Comparison of ENCODE assay signal across 22 cellular contexts in genomic region chr19:47561440-47562045, GRCh38. TPM values are rescaled to one million over a fixed set of nuclear protein-coding genes. Genes with fewer than 3 reads are reported as not detected.
DNase-seq lines count a peak whose midpoint lies in the region; ATAC-seq, FAIRE-seq and TF ChIP-seq lines count a peak whose summit lies in the region.
"Had no signal": no experiment of that assay in that cellular context is flagged by ENCODE, and none has a peak within 500 bp of the region (broad histone marks: within the 10 kb centered on the region; RNA-seq: fewer than 3 reads in every experiment).

No MANE protein-coding gene starts in this region.

- H3K4me3 ChIP-seq in PC-9 (no peak overlapping the region), mesenchymal stem cell (ENCODE audit: insufficient read depth in 1 of 2, low read depth in 1 of 2, low read length in 2 of 2) (no peak overlapping the region), H7 (ENCODE audit: insufficient read depth, low read depth, low read length) (no peak overlapping the region), small intestine (ENCODE audit: low read depth in 1 of 2, low read length in 2 of 2) (no peak overlapping the region), uterus (no peak overlapping the region)
- H3K4me3 ChIP-seq: Peyer's patch, SK-N-MC had no signal

- no peak for ATAC-seq in HG03378 (IDR thresholded peaks at IDR 0.05; ENCODE audit: unreplicated experiment)

- POLR2A ChIA-PET in PC-9 (lab: Charles Lee; ENCODE audit: unreplicated experiment) = interaction anchor here (0.6 to 0.7 kb wide), 5 partner anchors 38 to 218 kb away, joined by 3 to 6 read pairs (median 3); no protein-coding TSS in a partner anchor

- no peak overlapping the region for H3K14ac ChIP-seq in H9 (ENCODE audit: insufficient read depth, low read length)
- H3K14ac ChIP-seq in mesenchymal stem cell (ENCODE audit: low read length in 2 of 2) = no peak overlapping the region

- H3K36me3 ChIP-seq in PC-9 (ENCODE audit: low read depth) = no peaks in the 10 kb centered on the region
- no peaks in the 10 kb centered on the region for H3K36me3 ChIP-seq in mesenchymal stem cell (ENCODE audit: control insufficient read depth in 1 of 2, insufficient read depth in 2 of 2, low read depth in 1 of 2, low read length in 2 of 2)
- H3K36me3 ChIP-seq in H7 (replicated peaks; ENCODE audit: control insufficient read depth, insufficient read depth, low read length) = no peaks in the 10 kb centered on the region
- H3K36me3 ChIP-seq in small intestine (ENCODE audit: control insufficient read depth in 2 of 2, insufficient read depth in 2 of 2, low read length in 2 of 2) = no peaks in the 10 kb centered on the region
- no peaks in the 10 kb centered on the region for H3K36me3 ChIP-seq in uterus
- H3K36me3 ChIP-seq: Peyer's patch had no signal

- H3K27me3 ChIP-seq in H9 (ENCODE audit: insufficient read depth, low read length) = no peaks in the 10 kb centered on the region
- H3K27me3 ChIP-seq in PC-9 (ENCODE audit: insufficient read depth, low read depth) = no peaks in the 10 kb centered on the region
- peaks cover 0 to 12% of the 10 kb centered on the region in 2 experiments for H3K27me3 ChIP-seq in mesenchymal stem cell (ENCODE audit: control insufficient read depth in 1 of 2, insufficient read depth in 1 of 2, low read length in 2 of 2)
- no peaks in the 10 kb centered on the region for H3K27me3 ChIP-seq in H7 (ENCODE audit: control insufficient read depth, insufficient read depth, low read length)
- no peaks in the 10 kb centered on the region for H3K27me3 ChIP-seq in small intestine (ENCODE audit: control insufficient read depth in 2 of 2, insufficient read depth in 2 of 2, low read length in 2 of 2)
- H3K27me3 ChIP-seq in uterus = no peaks in the 10 kb centered on the region
- H3K27me3 ChIP-seq: Peyer's patch had no signal

- no peak overlapping the region for H3K4me2 ChIP-seq in H9 (ENCODE audit: insufficient read depth, insufficient read length, low read length)
- H3K4me2 ChIP-seq in PC-9 = peak overlapping the region; percentile 49
- no peak overlapping the region for H3K4me2 ChIP-seq in mesenchymal stem cell (ENCODE audit: low read length, poor library complexity, severe bottlenecking)

- intact Hi-C loops in PC-9 (cut with micrococcal nuclease; ENCODE audit: unreplicated experiment) = no loop called here
- intact Hi-C loops in uterus (cut with DNase I; ENCODE audit: low total_unique reads) = no loop called here

- no TSS peak for BruUV-seq in PC-9 (replicated peaks; lab: Mats Ljungman, UMichigan)

- H2BK5ac ChIP-seq in H9 (ENCODE audit: insufficient read length, low read length) (no peak overlapping the region), mesenchymal stem cell (ENCODE audit: low read depth, low read length, poor library complexity, severe bottlenecking) (no peak overlapping the region)

- no peaks in the 10 kb centered on the region for H3K9me3 ChIP-seq in H9 (ENCODE audit: control insufficient read depth, low read depth, low read length)
- H3K9me3 ChIP-seq in PC-9 (ENCODE audit: insufficient read depth, low read depth) = no peaks in the 10 kb centered on the region
- no peaks in the 10 kb centered on the region for H3K9me3 ChIP-seq in mesenchymal stem cell (ENCODE audit: control insufficient read depth, low read length)
- H3K9me3 ChIP-seq in small intestine (ENCODE audit: control insufficient read depth, low read depth) = no peaks in the 10 kb centered on the region
- no peaks in the 10 kb centered on the region for H3K9me3 ChIP-seq in uterus
- H3K9me3 ChIP-seq: Peyer's patch had no signal

- no peak overlapping the region for H3T11ph ChIP-seq in H9 (ENCODE audit: low read length)

- no peak for TF ChIP-seq CTCF in 22Rv1 (IDR thresholded peaks at IDR 0.05)
- TF ChIP-seq CTCF in H9 (conservative IDR thresholded peaks at IDR 0.05) = no peak
- no peak for TF ChIP-seq CTCF in PC-9 (conservative IDR thresholded peaks at IDR 0.05)
- no peak for TF ChIP-seq CTCF in uterus (IDR thresholded peaks at IDR 0.05)

- no peaks in the 10 kb centered on the region for H3K9me2 ChIP-seq in PC-9 (ENCODE audit: insufficient read depth)

- no peak overlapping the region for H4K91ac ChIP-seq in H9 (ENCODE audit: insufficient read length, low read depth, low read length)
- no peak overlapping the region for H4K91ac ChIP-seq in mesenchymal stem cell (ENCODE audit: low read length)

- peaks cover 19% of the 10 kb centered on the region for H3F3A ChIP-seq in PC-9 (ENCODE audit: insufficient read depth, low read depth)

- H3K79me1 ChIP-seq in H9 (ENCODE audit: insufficient read depth, low read depth, low read length, poor library complexity, severe bottlenecking) (no peaks in the 10 kb centered on the region), mesenchymal stem cell (replicated peaks; ENCODE audit: low read length, poor library complexity, severe bottlenecking) (no peaks in the 10 kb centered on the region)

- no peak overlapping the region for H3K4ac ChIP-seq in H9 (ENCODE audit: low read depth, low read length)
- H3K4ac ChIP-seq in mesenchymal stem cell (ENCODE audit: low read depth in 1 of 2, low read length in 2 of 2) = no peak overlapping the region

- no peaks in the 10 kb centered on the region for H3K36me3 Mint-ChIP-seq in H9 (ENCODE audit: insufficient read depth in 1 of 3, low read depth in 3 of 3)

- H3K56ac ChIP-seq in H9 (ENCODE audit: insufficient read length, low read depth, low read length) = no peak overlapping the region

- H2AFZ ChIP-seq in H9 (ENCODE audit: low read length) (no peak overlapping the region), PC-9 (no peak overlapping the region), mesenchymal stem cell (ENCODE audit: low read depth, low read length) (no peak overlapping the region)

- CTCF ChIA-PET in PC-9 (lab: Charles Lee) = interaction anchor here (0.7 kb wide), 2 partner anchors 232 to 336 kb away, joined by 3 to 4 read pairs; no protein-coding TSS in a partner anchor

- H3K4me1 ChIP-seq in H9 (ENCODE audit: insufficient read depth, low read length) (0 out of 2 replicates have a peak, but pooled peaks cover 3% of the 10 kb centered on the region), PC-9 (replicated peaks; ENCODE audit: insufficient read depth) (peaks cover 21% of the 10 kb centered on the region), mesenchymal stem cell (ENCODE audit: control insufficient read depth, insufficient read depth, low read depth, low read length) (no peaks in the 10 kb centered on the region), small intestine (ENCODE audit: control insufficient read depth in 2 of 2, insufficient read depth in 1 of 2, low read depth in 1 of 2, low read length in 1 of 2) (peaks cover 0 to 3% of the 10 kb centered on the region in 2 donors), uterus (no peaks in the 10 kb centered on the region)

- no peaks in the 10 kb centered on the region for H3K9me3 Mint-ChIP-seq in H9

- no peaks in the 10 kb centered on the region for H3K27me3 Mint-ChIP-seq in H9 (ENCODE audit: low read depth)

- no peak overlapping the region for H2BK12ac ChIP-seq in H9 (ENCODE audit: insufficient read length, low read depth, low read length)
- H2BK12ac ChIP-seq in mesenchymal stem cell (ENCODE audit: low read length in 2 of 2) = no peak overlapping the region

- no peaks in the 10 kb centered on the region for H4K20me1 ChIP-seq in H9 (ENCODE audit: control insufficient read depth, insufficient read depth, insufficient read length)
- H4K20me1 ChIP-seq in PC-9 (ENCODE audit: insufficient read depth) = no peaks in the 10 kb centered on the region

- no peak overlapping the region for H2AK5ac ChIP-seq in H9 (ENCODE audit: insufficient read length, low read length)
- H2AK5ac ChIP-seq in mesenchymal stem cell (ENCODE audit: low read length, severe bottlenecking) = no peak overlapping the region

- no peak overlapping the region for H2BK120ac ChIP-seq in H9 (ENCODE audit: low read depth, low read length, poor library complexity, severe bottlenecking)
- H2BK120ac ChIP-seq in mesenchymal stem cell (ENCODE audit: low read depth, low read length) = no peak overlapping the region

- peak overlapping the region; percentile 27 to 86 (median 59); a peak in 3 of 7 replicates for H3K27ac Mint-ChIP-seq in H9

- H2BK15ac ChIP-seq in H9 (ENCODE audit: low read depth, low read length) = no peak overlapping the region
- H2BK15ac ChIP-seq in mesenchymal stem cell (ENCODE audit: low read depth, poor library complexity, severe bottlenecking) = no peak overlapping the region

- H4K8ac ChIP-seq in H9 (replicated peaks; ENCODE audit: insufficient read length, low read depth, low read length) (no peak overlapping the region), mesenchymal stem cell (ENCODE audit: low read length) (no peak overlapping the region)

- H3K9ac ChIP-seq in H9 (ENCODE audit: extremely low read depth, insufficient read length, low read length) (no peak overlapping the region), mesenchymal stem cell (ENCODE audit: low read length) (no peak overlapping the region)

- no peak for FAIRE-seq in small intestine (lab: Jason Lieb, UNC)
- FAIRE-seq: H54 had no signal

- H3K18ac ChIP-seq in H9 (ENCODE audit: insufficient read length, low read depth, low read length) (no peak overlapping the region), mesenchymal stem cell (ENCODE audit: low read depth in 1 of 2, low read length in 2 of 2) (no peak overlapping the region)

- no peaks in the 10 kb centered on the region for H3K79me2 ChIP-seq in H9 (ENCODE audit: insufficient read depth, low read length)
- no peaks in the 10 kb centered on the region for H3K79me2 ChIP-seq in PC-9 (ENCODE audit: low read depth)

- no peaks in the 10 kb centered on the region for H3K23me2 ChIP-seq in H9 (ENCODE audit: insufficient read length, low read depth, low read length, poor library complexity, severe bottlenecking)

- no peak overlapping the region for H3K4me3 Mint-ChIP-seq in H9

- H4K5ac ChIP-seq in H9 (ENCODE audit: insufficient read length, low read depth, low read length) = no peak overlapping the region

- H3K23ac ChIP-seq in H9 (ENCODE audit: insufficient read length, low read depth, low read length) (no peak overlapping the region), mesenchymal stem cell (ENCODE audit: low read length in 2 of 2) (no peak overlapping the region)

- H2BK20ac ChIP-seq in H9 (ENCODE audit: low read depth, low read length, poor library complexity, severe bottlenecking) = no peak overlapping the region

- no peak for DNase-seq in H9
- peak in 1 of 2 experiments; percentile 80 for DNase-seq in PC-9
- peak; percentile 32 for DNase-seq in mesenchymal stem cell
- no peak for DNase-seq in H7
- DNase-seq in small intestine = no peak
- DNase-seq in uterus = no peak
- DNase-seq: GF-D8, NCI-H1092 treated with DMSO at 0.1 percent for 48 hours, NCI-H2081 treated with DMSO at 0.1 percent for 48 hours, NCI-H510A, NCI-H82, Peyer's patch, Right ventricle myocardium superior had no signal

- peaks cover 9 to 13% of the 10 kb centered on the region in 2 experiments for H3K4me1 Mint-ChIP-seq in H9

- H3K27ac ChIP-seq in 22Rv1 (peak overlapping the region; percentile 75), H9 (ENCODE audit: insufficient read length, low read depth, low read length) (no peak overlapping the region), PC-9 (no peak overlapping the region), mesenchymal stem cell (ENCODE audit: low read length, poor library complexity, severe bottlenecking) (no peak overlapping the region), small intestine (ENCODE audit: low read depth in 1 of 2, low read length in 1 of 2) (no peak overlapping the region), uterus (no peak overlapping the region)
- H3K27ac ChIP-seq: C4-2B, Peyer's patch, SK-N-MC had no signal

- no peak for TF ChIP-seq POLR2A in uterus (IDR thresholded peaks at IDR 0.05)

- no CpG with 5 or more reads among the region's 7 CpGs for WGBS in H9 (ENCODE audit: extremely low coverage, insufficient read length, low lambda C conversion rate)
- WGBS in mesenchymal stem cell = 97% methylated on average over 6 of the region's 7 CpGs
- WGBS in small intestine, 3 donors = 78 to 83% (median 79%) methylated on average over 7 of the region's 7 CpGs

RNA-seq across cellular contexts. Expression of gene ZNF541, which starts 11.4 kb away (rescaled TPM):
- not detected in 2 replicates for total RNA-seq in H9 (2021)
- total RNA-seq in PC-9 (2021) = not detected in 2 replicates
- polyA plus RNA-seq in mesenchymal stem cell (2013, experiment 1 of 2) = 0.03 TPM
- polyA plus RNA-seq in mesenchymal stem cell (2013, experiment 2 of 2) = 0.04 TPM
- not detected in 2 replicates for total RNA-seq in H7 (2014; rRNA removed; shearing (Covaris generic))
- polyA plus RNA-seq in small intestine = under 1 TPM in 1 of 3 donors, not detected in 2; 0.30 TPM
- 1 to 10 TPM in 1 of 4 donors, under 1 TPM in 1, not detected in 2; 0.90 to 1.2 TPM for total RNA-seq in uterus
- total RNA-seq: A673, Daoy, HT1080, MCF 10A, Peyer's patch had no signal

RNA-seq across cellular contexts. Expression of gene NAPA, which starts 46.7 kb away (rescaled TPM):
- 62.3 and 62.8 TPM in 2 replicates for total RNA-seq in H9 (2021)
- total RNA-seq in PC-9 (2021) = 78.3 and 80.4 TPM in 2 replicates
- polyA plus RNA-seq in mesenchymal stem cell (2013, experiment 1 of 2) = 113 TPM
- polyA plus RNA-seq in mesenchymal stem cell (2013, experiment 2 of 2) = 117 TPM
- 82.1 and 98.3 TPM in 2 replicates for total RNA-seq in H7 (2014; rRNA removed; shearing (Covaris generic))
- polyA plus RNA-seq in small intestine = 100 to 1,000 TPM in 2 of 3 donors, 10 to 100 TPM in 1; 76.4 to 119 (median 114) TPM
- total RNA-seq in uterus = 100 to 1,000 TPM in 3 of 4 donors, 10 to 100 TPM in 1; 36.5 to 693 (median 144) TPM

RNA-seq across cellular contexts. Expression of gene BICRA, which starts 47.4 kb away (rescaled TPM):
- total RNA-seq in H9 (2021) = 26.8 and 29.3 TPM in 2 replicates
- total RNA-seq in PC-9 (2021) = 9.6 and 14.4 TPM in 2 replicates
- 7.9 TPM for polyA plus RNA-seq in mesenchymal stem cell (2013, experiment 1 of 2)
- polyA plus RNA-seq in mesenchymal stem cell (2013, experiment 2 of 2) = 7.3 TPM
- 3.4 and 8.5 TPM in 2 replicates for total RNA-seq in H7 (2014; rRNA removed; shearing (Covaris generic))
- 1 to 10 TPM; 4.3 to 8.7 (median 8.1) TPM for polyA plus RNA-seq in small intestine
- total RNA-seq in uterus = 10 to 100 TPM in 3 of 4 donors, 1 to 10 TPM in 1; 2.0 to 28.1 (median 20.5) TPM
